Comparison of ENCODE assay signal across 21 cellular contexts in the genomic region with DNA sequence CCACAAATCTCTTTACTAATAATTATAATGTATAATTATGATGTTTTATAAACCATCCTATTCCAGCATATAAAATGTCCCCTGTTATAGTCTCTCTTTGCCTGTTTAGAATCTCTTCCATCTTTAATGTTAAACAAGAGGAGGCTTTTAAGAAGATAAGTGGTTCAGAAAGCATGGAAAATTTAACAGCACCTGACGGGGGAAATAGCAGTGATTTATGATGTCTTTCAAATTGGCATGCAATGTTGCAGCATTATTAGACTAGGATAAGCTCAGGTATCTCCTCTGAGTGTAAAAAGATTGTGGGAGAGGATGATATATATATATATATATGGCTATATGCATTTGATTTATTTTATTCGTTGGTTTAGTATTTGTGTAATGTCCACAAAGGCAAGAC. TPM values are rescaled to one million over a fixed set of nuclear protein-coding genes. Genes with fewer than 3 reads are reported as not detected.
DNase-seq lines count a peak whose midpoint lies in the region; ATAC-seq and TF ChIP-seq lines count a peak whose summit lies in the region.
"Had no signal": no experiment of that assay in that cellular context is flagged by ENCODE, and none has a peak within 500 bp of the region (broad histone marks: within the 10 kb centered on the region; RNA-seq: fewer than 3 reads in every experiment).

No MANE protein-coding gene starts in this region.

- intact Hi-C loops in heart right ventricle (cut with DNase I) (no loop called here), left cardiac atrium (cut with DNase I) (no loop called here), vagina (cut with DNase I) (no loop called here)

- ATAC-seq in heart right ventricle (no peak), left cardiac atrium (no peak), HG03378 (IDR thresholded peaks at IDR 0.05; ENCODE audit: unreplicated experiment) (no peak)
- ATAC-seq: lower lobe of right lung had no signal

- TF ChIP-seq CTCF in heart right ventricle (IDR thresholded peaks at IDR 0.05) (no peak), fibroblast of lung (conservative IDR thresholded peaks at IDR 0.05 in 1 of 2, IDR thresholded peaks at IDR 0.05 in 1 of 2; ENCODE audit: low read depth in 1 of 2, low read length in 2 of 2) (no peak), vagina (IDR thresholded peaks at IDR 0.05) (no peak)

- H3K4me2 ChIP-seq in fibroblast of lung (ENCODE audit: extremely low read depth, insufficient read depth, low read length): peak overlapping the region; percentile 42

- no peak for TF ChIP-seq POLR2A in vagina (IDR thresholded peaks at IDR 0.05)

- H3K27me3 ChIP-seq in heart right ventricle: no peaks in the 10 kb centered on the region
- no peaks in the 10 kb centered on the region for H3K27me3 ChIP-seq in fibroblast of lung (ENCODE audit: control insufficient read depth, insufficient read depth, low read length)
- H3K27me3 ChIP-seq in vagina: no peaks in the 10 kb centered on the region

- H3K9ac ChIP-seq in fibroblast of lung (ENCODE audit: insufficient read depth, low read length): no peak overlapping the region

- DNase-seq in heart right ventricle (no peak), left cardiac atrium (no peak), NCI-H226 (peak; percentile 25), fibroblast of lung (ENCODE audit: low read depth in 2 of 2) (no peak), vagina (ENCODE audit: extremely low spot score in 2 of 2) (no peak), HT-29 (ENCODE audit: low spot score) (no peak)
- no peak for DNase-seq in activated CD8-positive, alpha-beta memory T cell treated with anti-CD3 and anti-CD28 coated beads for 24 hours
- DNase-seq: activated CD8-positive, alpha-beta memory T cell treated with anti-CD3 and anti-CD28 coated beads, Interleukin-2, amount 50 U/mL, for 48 hours; activated effector memory CD4-positive, alpha-beta T cell treated with Interleukin-2 at 50 U/mL for 16 hours; KG1; lower lobe of right lung; NCI-H2081 treated with DMSO at 0.1 percent for 48 hours; NCI-H526 treated with DMSO at 0.1 percent for 48 hours; occipital lobe; retina; SHP77 treated with DMSO at 0.1 percent for 48 hours; substantia nigra had no signal

- H4K20me1 ChIP-seq in fibroblast of lung (ENCODE audit: control insufficient read depth, extremely low read depth, insufficient read depth, low read length): no peaks in the 10 kb centered on the region

- H3K27ac ChIP-seq in heart right ventricle (peak overlapping the region; percentile 11 to 88 (median 58)), fibroblast of lung (ENCODE audit: insufficient read depth, low read length) (no peak overlapping the region), vagina (peak overlapping the region; percentile 33)
- H3K27ac ChIP-seq: C4-2B, coronary artery, lower lobe of right lung, VCaP had no signal

- H3K79me2 ChIP-seq in fibroblast of lung (ENCODE audit: control insufficient read depth, insufficient read depth, low read length): no peaks in the 10 kb centered on the region

- H2AFZ ChIP-seq in fibroblast of lung (ENCODE audit: low read length): no peak overlapping the region

- no peaks in the 10 kb centered on the region for H3K36me3 ChIP-seq in heart right ventricle
- no peaks in the 10 kb centered on the region for H3K36me3 ChIP-seq in fibroblast of lung (ENCODE audit: control insufficient read depth, insufficient read depth, low read length)
- H3K36me3 ChIP-seq in vagina: no peaks in the 10 kb centered on the region
- H3K36me3 ChIP-seq: lower lobe of right lung had no signal

- no peak overlapping the region for H3K4me3 ChIP-seq in heart right ventricle
- no peak overlapping the region for H3K4me3 ChIP-seq in fibroblast of lung (replicated peaks in 1 of 4; ENCODE audit: control extremely low read depth in 1 of 4, insufficient read depth in 1 of 4, low read depth in 3 of 4, low read length in 4 of 4)
- H3K4me3 ChIP-seq in vagina: no peak overlapping the region
- H3K4me3 ChIP-seq: coronary artery, lower lobe of right lung had no signal

- 64 to 67% methylated on average over 2 of the region's 2 CpGs for WGBS in heart right ventricle, 2 donors

- H3K4me1 ChIP-seq in heart right ventricle (peaks cover 0 to 65% (median 22%) of the 10 kb centered on the region in 9 donors), fibroblast of lung (ENCODE audit: control insufficient read depth, extremely low read depth, insufficient read depth, low read length) (peaks cover 8% of the 10 kb centered on the region), vagina (peaks cover 8% of the 10 kb centered on the region)
- H3K4me1 ChIP-seq: lower lobe of right lung had no signal

- H3K9me3 ChIP-seq in heart right ventricle: peaks cover 0 to 4% (median 0%) of the 10 kb centered on the region in 11 donors
- H3K9me3 ChIP-seq in fibroblast of lung (ENCODE audit: control insufficient read depth, insufficient read depth, low read depth, low read length): no peaks in the 10 kb centered on the region
- no peaks in the 10 kb centered on the region for H3K9me3 ChIP-seq in vagina
- H3K9me3 ChIP-seq: lower lobe of right lung had no signal

RNA-seq across cellular contexts. Expression of a gene that starts 24.4 kb away (rescaled TPM):
- total RNA-seq in heart right ventricle: 1 to 10 TPM; 1.3 to 7.4 (median 3.7) TPM
- polyA plus RNA-seq in heart right ventricle: 1 to 10 TPM; 1.8 to 2.9 TPM
- 1 to 10 TPM; 1.9 to 3.1 TPM for total RNA-seq in left cardiac atrium
- total RNA-seq in fibroblast of lung: 0.50 and 0.77 TPM in 2 replicates
- polyA plus RNA-seq in fibroblast of lung: 0.35 and 0.56 TPM in 2 replicates
- 0.30 and 0.51 TPM in 2 replicates for polyA plus RNA-seq in fibroblast of lung (2012)
- not detected in 2 replicates for polyA minus RNA-seq in fibroblast of lung (ENCODE audit: low replicate concordance)
- total RNA-seq in vagina: 2.7 TPM
- total RNA-seq in HT-29 (2014; rRNA removed; shearing (Covaris generic)): 13.4 and 15.4 TPM in 2 replicates
